ENCODE assay signal across 15 cellular contexts in the genomic region with DNA sequence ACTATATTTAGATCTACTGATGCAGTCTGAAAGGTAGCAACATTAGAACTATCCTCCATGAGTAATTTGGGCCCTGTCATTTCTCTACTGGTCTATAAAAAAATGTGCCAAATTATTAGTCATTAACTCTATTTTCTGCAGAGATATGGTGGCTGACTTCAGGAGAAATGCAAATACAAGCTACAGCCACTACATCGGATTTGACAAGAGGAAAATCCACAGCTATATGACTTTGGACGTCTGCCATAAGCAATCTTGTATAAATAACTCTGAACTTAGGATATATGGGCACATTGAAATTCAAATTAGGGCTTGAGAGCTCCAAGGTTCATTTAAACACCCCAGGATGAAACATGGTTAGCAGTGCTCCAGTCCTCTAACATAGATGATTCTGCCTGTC.
"Had no signal": no experiment of that assay in that cellular context is flagged by ENCODE, and none has a peak within 500 bp of the region (broad histone marks: within the 10 kb centered on the region; RNA-seq: fewer than 3 reads in every experiment).

No MANE protein-coding gene starts in this region.

- H3K27me3 Mint-ChIP-seq: activated CD4-positive, alpha-beta memory T cell treated with anti-CD3 and anti-CD28 coated beads for 36 hours; activated CD8-positive, alpha-beta memory T cell treated with anti-CD3 and anti-CD28 coated beads, Interleukin-2, amount 10 ng/mL, durations not matched to agents 7 days and 5 days; activated T-cell treated with anti-CD3 and anti-CD28 coated beads, Interleukin-2, amount 50 U/mL, for 24 hours; progenitor cell of endocrine pancreas; stimulated activated naive CD8-positive, alpha-beta T cell treated with anti-CD3 and anti-CD28 coated beads, Interleukin-15, amount 100 ng/mL, for 72 hours; type B pancreatic cell had no signal

- DNase-seq: activated CD4-positive, alpha-beta memory T cell treated with anti-CD3 and anti-CD28 coated beads for 36 hours; activated CD8-positive, alpha-beta memory T cell treated with anti-CD3 and anti-CD28 coated beads, Interleukin-2, amount 10 ng/mL, durations not matched to agents 7 days and 5 days; activated naive CD4-positive, alpha-beta T cell treated with anti-CD3 and anti-CD28 coated beads, Interleukin-2, amount 50 U/mL, for 16 hours; activated T-cell treated with anti-CD3 and anti-CD28 coated beads, Interleukin-2, amount 50 U/mL, for 24 hours; head of caudate nucleus; immature natural killer cell; mesendoderm; right cardiac atrium; stimulated activated CD4-positive, alpha-beta T cell treated with anti-CD3 and anti-CD28 coated beads, Interleukin-4, amount 100 ng/mL, for 4 hours; stimulated activated CD8-positive, alpha-beta memory T cell treated with anti-CD3 and anti-CD28 coated beads, Interleukin-4, amount 100 ng/mL, for 48 hours; stimulated activated naive CD8-positive, alpha-beta T cell treated with anti-CD3 and anti-CD28 coated beads, Interleukin-15, amount 100 ng/mL, for 72 hours; T1000 had no signal

- H3K36me3 Mint-ChIP-seq: activated CD4-positive, alpha-beta memory T cell treated with anti-CD3 and anti-CD28 coated beads for 36 hours; activated CD8-positive, alpha-beta memory T cell treated with anti-CD3 and anti-CD28 coated beads, Interleukin-2, amount 10 ng/mL, durations not matched to agents 7 days and 5 days; immature natural killer cell; type B pancreatic cell had no signal

- H3K4me1 Mint-ChIP-seq: activated CD8-positive, alpha-beta memory T cell treated with anti-CD3 and anti-CD28 coated beads, Interleukin-2, amount 10 ng/mL, durations not matched to agents 7 days and 5 days; immature natural killer cell; nephron; stimulated activated naive CD8-positive, alpha-beta T cell treated with anti-CD3 and anti-CD28 coated beads, Interleukin-15, amount 100 ng/mL, for 72 hours had no signal

- H3K9me3 Mint-ChIP-seq: activated CD4-positive, alpha-beta memory T cell treated with anti-CD3 and anti-CD28 coated beads for 36 hours; nephron; type B pancreatic cell had no signal

- H3K4me3 Mint-ChIP-seq: activated CD4-positive, alpha-beta memory T cell treated with anti-CD3 and anti-CD28 coated beads for 36 hours; activated CD8-positive, alpha-beta memory T cell treated with anti-CD3 and anti-CD28 coated beads, Interleukin-2, amount 10 ng/mL, durations not matched to agents 7 days and 5 days; activated T-cell treated with anti-CD3 and anti-CD28 coated beads, Interleukin-2, amount 50 U/mL, for 24 hours; immature natural killer cell; nephron; stimulated activated naive CD8-positive, alpha-beta T cell treated with anti-CD3 and anti-CD28 coated beads, Interleukin-15, amount 100 ng/mL, for 72 hours; type B pancreatic cell had no signal

- H3K27ac Mint-ChIP-seq: activated CD4-positive, alpha-beta memory T cell treated with anti-CD3 and anti-CD28 coated beads for 36 hours; activated CD8-positive, alpha-beta memory T cell treated with anti-CD3 and anti-CD28 coated beads, Interleukin-2, amount 10 ng/mL, durations not matched to agents 7 days and 5 days; activated T-cell treated with anti-CD3 and anti-CD28 coated beads, Interleukin-2, amount 50 U/mL, for 24 hours; immature natural killer cell; nephron; progenitor cell of endocrine pancreas; stimulated activated naive CD8-positive, alpha-beta T cell treated with anti-CD3 and anti-CD28 coated beads, Interleukin-15, amount 100 ng/mL, for 72 hours; type B pancreatic cell had no signal
